20 cellular contexts compared by ENCODE assay signal in the genomic region with DNA sequence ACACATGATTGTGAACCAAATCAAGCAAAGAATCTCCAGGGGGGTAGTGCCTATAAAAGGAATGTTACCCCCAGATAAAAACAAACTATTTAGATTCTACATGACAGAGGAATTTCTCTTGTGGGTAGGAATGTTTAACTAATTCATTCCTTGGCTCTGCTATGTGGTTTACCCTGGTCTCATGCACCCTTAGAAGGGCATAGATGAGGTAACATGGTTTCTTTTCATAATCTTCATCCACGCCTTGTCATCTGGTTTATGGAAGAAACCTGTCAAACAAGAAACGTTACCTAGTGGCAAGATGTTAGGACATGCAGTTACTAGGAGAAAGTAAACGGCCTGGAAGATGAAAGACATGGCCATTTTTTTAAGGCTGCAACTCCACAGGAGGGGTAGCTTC. TPM values are rescaled to one million over a fixed set of nuclear protein-coding genes. Genes with fewer than 3 reads are reported as not detected.
DNase-seq lines count a peak whose midpoint lies in the region; ATAC-seq lines count a peak whose summit lies in the region.
"Had no signal": no experiment of that assay in that cellular context is flagged by ENCODE, and none has a peak within 500 bp of the region (broad histone marks: within the 10 kb centered on the region; RNA-seq: fewer than 3 reads in every experiment).

No MANE protein-coding gene starts in this region.

- DNase-seq in EL (peak; percentile 67), NCI-H226 (peak; percentile 72), epithelial cell of prostate (ENCODE audit: low read depth, low spot score) (peak; percentile 90), myocyte (ENCODE audit: low read depth) (peak; percentile 9), NCI-H1417 treated with DMSO at 0.1 percent for 48 hours (lab: John Stamatoyannopoulos, UW) (no peak), T-helper 9 cell (no peak)
- DNase-seq: activated CD4-positive, alpha-beta T cell treated with anti-CD3 and anti-CD28 coated beads for 36 hours; activated CD8-positive, alpha-beta memory T cell treated with anti-CD3 and anti-CD28 coated beads, Interleukin-2, amount 50 U/mL, for 48 hours; activated naive CD4-positive, alpha-beta T cell treated with anti-CD3 and anti-CD28 coated beads, Interleukin-2, amount 10 ng/mL, durations not matched to agents 7 days and 5 days; caudate nucleus; effector CD8-positive, alpha-beta T cell; NCI-H1694 treated with DMSO at 0.1 percent for 48 hours; NCI-H526 treated with DMSO at 0.1 percent for 48 hours; occipital lobe; RPMI8226; upper lobe of left lung had no signal

- no peak for ATAC-seq in GM21619 (IDR thresholded peaks at IDR 0.05; ENCODE audit: unreplicated experiment)
- ATAC-seq: activated CD4-positive, alpha-beta T cell treated with anti-CD3 and anti-CD28 coated beads for 36 hours; HCT116; stimulated activated effector memory CD8-positive, alpha-beta T cell treated with anti-CD3 and anti-CD28 coated beads, Interleukin-12 subunit alpha, Interleukin-12 subunit beta, amount 100 ng/mL, for 72 hours had no signal

- H3K27ac ChIP-seq in epithelial cell of prostate = peak overlapping the region; percentile 9
- H3K27ac ChIP-seq: HL-60, upper lobe of left lung had no signal

RNA-seq across cellular contexts. Expression of a gene that starts 45.4 kb away (rescaled TPM):
- 0.57 and 1.9 TPM in 2 replicates for total RNA-seq in myocyte
- 0.44 TPM for polyA plus RNA-seq in myocyte (2012)

Comparison
In these comparisons a context has a peak if more than half of its experiments do, and no peak if none do; other contexts are left out.
1. DNase-seq: peak in EL (single experiment), NCI-H226 (single experiment), epithelial cell of prostate (single experiment) and myocyte (single experiment); none in NCI-H1417 treated with DMSO at 0.1 percent for 48 hours (single experiment) and T-helper 9 cell (single experiment).